Comparison of ENCODE assay signal across 8 cellular contexts in genomic region chr3:157204431-157204830, GRCh38. TPM values are rescaled to one million over a fixed set of nuclear protein-coding genes. Genes with fewer than 3 reads are reported as not detected.
DNase-seq lines count a peak whose midpoint lies in the region; ATAC-seq and TF ChIP-seq lines count a peak whose summit lies in the region.

No MANE protein-coding gene starts in this region.

- DNase-seq in DMS 273 treated with DMSO at 0.1 percent for 48 hours (lab: John Stamatoyannopoulos, UW) = peak; percentile 13
- DNase-seq in NCI-H128 (lab: John Stamatoyannopoulos, UW; ENCODE audit: unreplicated experiment) = peak; percentile 9
- peak; percentile 80 to 86 for DNase-seq in cardiac fibroblast (ENCODE audit: low read depth in 2 of 2)
- no peak for DNase-seq in HuH-7.5 (ENCODE audit: low spot score)
- DNase-seq in stimulated activated CD4-positive, alpha-beta T cell treated with anti-CD3 and anti-CD28 coated beads, Interleukin-1b, Interleukin-23, amount 100 ng/mL, for 48 hours = no peak

- TF ChIP-seq RAD21 in neural cell (conservative IDR thresholded peaks at IDR 0.05) = peak; percentile 63

- H3K4me3 ChIP-seq in cardiac fibroblast (replicated peaks in 1 of 2; ENCODE audit: low read depth in 2 of 2, low read length in 2 of 2) (no peak overlapping the region), neural cell (ENCODE audit: low read length) (no peak overlapping the region)

- H3K79me2 ChIP-seq in neural cell (replicated peaks; ENCODE audit: insufficient read depth, low read length) = no peaks in the 10 kb centered on the region

- no peak overlapping the region for H2AFZ ChIP-seq in neural cell (ENCODE audit: low read depth, low read length)

- no peak overlapping the region for H3K27ac ChIP-seq in neural cell (ENCODE audit: low read length)

- H3K9me3 ChIP-seq in neural cell (ENCODE audit: low read length) = no peaks in the 10 kb centered on the region

- ATAC-seq in GM21367 (IDR thresholded peaks at IDR 0.05; ENCODE audit: unreplicated experiment) (no peak), HG03159 (IDR thresholded peaks at IDR 0.05; ENCODE audit: unreplicated experiment) (no peak)

- H3K9ac ChIP-seq in neural cell (ENCODE audit: low read length) = no peak overlapping the region

- no peak overlapping the region for H3K4me2 ChIP-seq in neural cell (ENCODE audit: low read length)

- H4K20me1 ChIP-seq in neural cell (ENCODE audit: insufficient read depth) = no peaks in the 10 kb centered on the region

- H3K9me2 ChIP-seq in neural cell (ENCODE audit: insufficient read depth, low read length) = no peaks in the 10 kb centered on the region

- TF ChIP-seq CTCF in cardiac fibroblast (IDR thresholded peaks at IDR 0.05; ENCODE audit: low read depth, low read length) (peak; percentile 46), neural cell (IDR thresholded peaks at IDR 0.05; ENCODE audit: poor library complexity, severe bottlenecking) (peak; percentile 56)

- H3K27me3 ChIP-seq in neural cell (ENCODE audit: insufficient read depth, low read depth, low read length) = no peaks in the 10 kb centered on the region

- TF ChIP-seq EP300 in neural cell (conservative IDR thresholded peaks at IDR 0.05; ENCODE audit: poor library complexity, severe bottlenecking) = no peak

- no peaks in the 10 kb centered on the region for H3F3A ChIP-seq in neural cell (ENCODE audit: insufficient read depth, low read length, poor library complexity, severe bottlenecking)

- no peaks in the 10 kb centered on the region for H3K36me3 ChIP-seq in neural cell (ENCODE audit: insufficient read depth, low read length)

TF ChIP-seq in neural cell, 6 proteins besides CTCF, POLR2A, EP300 and RAD21:
- no peak for TF ChIP-seq EZH2 (IDR thresholded peaks at IDR 0.05; ENCODE audit: borderline replicate concordance, insufficient read depth, low read length, poor library complexity, severe bottlenecking)
- TF ChIP-seq, protein P1, sequence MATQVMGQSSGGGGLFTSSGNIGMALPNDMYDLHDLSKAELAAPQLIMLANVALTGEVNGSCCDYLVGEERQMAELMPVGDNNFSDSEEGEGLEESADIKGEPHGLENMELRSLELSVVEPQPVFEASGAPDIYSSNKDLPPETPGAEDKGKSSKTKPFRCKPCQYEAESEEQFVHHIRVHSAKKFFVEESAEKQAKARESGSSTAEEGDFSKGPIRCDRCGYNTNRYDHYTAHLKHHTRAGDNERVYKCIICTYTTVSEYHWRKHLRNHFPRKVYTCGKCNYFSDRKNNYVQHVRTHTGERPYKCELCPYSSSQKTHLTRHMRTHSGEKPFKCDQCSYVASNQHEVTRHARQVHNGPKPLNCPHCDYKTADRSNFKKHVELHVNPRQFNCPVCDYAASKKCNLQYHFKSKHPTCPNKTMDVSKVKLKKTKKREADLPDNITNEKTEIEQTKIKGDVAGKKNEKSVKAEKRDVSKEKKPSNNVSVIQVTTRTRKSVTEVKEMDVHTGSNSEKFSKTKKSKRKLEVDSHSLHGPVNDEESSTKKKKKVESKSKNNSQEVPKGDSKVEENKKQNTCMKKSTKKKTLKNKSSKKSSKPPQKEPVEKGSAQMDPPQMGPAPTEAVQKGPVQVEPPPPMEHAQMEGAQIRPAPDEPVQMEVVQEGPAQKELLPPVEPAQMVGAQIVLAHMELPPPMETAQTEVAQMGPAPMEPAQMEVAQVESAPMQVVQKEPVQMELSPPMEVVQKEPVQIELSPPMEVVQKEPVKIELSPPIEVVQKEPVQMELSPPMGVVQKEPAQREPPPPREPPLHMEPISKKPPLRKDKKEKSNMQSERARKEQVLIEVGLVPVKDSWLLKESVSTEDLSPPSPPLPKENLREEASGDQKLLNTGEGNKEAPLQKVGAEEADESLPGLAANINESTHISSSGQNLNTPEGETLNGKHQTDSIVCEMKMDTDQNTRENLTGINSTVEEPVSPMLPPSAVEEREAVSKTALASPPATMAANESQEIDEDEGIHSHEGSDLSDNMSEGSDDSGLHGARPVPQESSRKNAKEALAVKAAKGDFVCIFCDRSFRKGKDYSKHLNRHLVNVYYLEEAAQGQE (IDR thresholded peaks at IDR 0.05; ENCODE audit: borderline replicate concordance) = no peak
- TF ChIP-seq SMC3 (conservative IDR thresholded peaks at IDR 0.05; ENCODE audit: poor library complexity) = peak; percentile 64

RNA-seq across cellular contexts. Expression of gene CCNL1, which starts 44.5 kb away (rescaled TPM):
- 186 and 199 TPM in 2 replicates for polyA plus RNA-seq in neural cell
- 224 and 233 TPM in 2 replicates for polyA minus RNA-seq in neural cell

Comparison
In these comparisons a context has a peak if more than half of its experiments do, and no peak if none do; other contexts are left out.
1. DNase-seq: peak in DMS 273 treated with DMSO at 0.1 percent for 48 hours (single experiment), NCI-H128 (single experiment) and cardiac fibroblast (2 of 2); none in HuH-7.5 (single experiment) and stimulated activated CD4-positive, alpha-beta T cell treated with anti-CD3 and anti-CD28 coated beads, Interleukin-1b, Interleukin-23, amount 100 ng/mL, for 48 hours (single experiment).